Comparison of ENCODE assay signal across 11 cellular contexts in genomic region chr1:165637427-165637826, GRCh38. TPM values are rescaled to one million over a fixed set of nuclear protein-coding genes. Genes with fewer than 3 reads are reported as not detected.
DNase-seq lines count a peak whose midpoint lies in the region; ATAC-seq and TF ChIP-seq lines count a peak whose summit lies in the region.
"Had no signal": no experiment of that assay in that cellular context is flagged by ENCODE, and none has a peak within 500 bp of the region (broad histone marks: within the 10 kb centered on the region; RNA-seq: fewer than 3 reads in every experiment).

No MANE protein-coding gene starts in this region.

- H3K4me3 Mint-ChIP-seq in Calu3 (ENCODE audit: low read depth, unreplicated experiment) = no peak overlapping the region
- H3K4me3 Mint-ChIP-seq: activated naive CD4-positive, alpha-beta T cell treated with anti-CD3 and anti-CD28 coated beads for 36 hours had no signal

- peak overlapping the region; percentile 49 for H3K4me2 ChIP-seq in PC-9

- WGBS in liver = 8% methylated on average over 1 of the region's 1 CpG

- no peak overlapping the region for H2AFZ ChIP-seq in PC-9

- no peaks in the 10 kb centered on the region for H3K36me3 Mint-ChIP-seq in Calu3 (ENCODE audit: insufficient read depth, unreplicated experiment)

- peaks cover 16% of the 10 kb centered on the region for H3F3A ChIP-seq in PC-9 (ENCODE audit: insufficient read depth, low read depth)

- CTCF ChIA-PET in PC-9 (lab: Charles Lee) (no interaction called here), Calu3 (lab: Charles Lee) (interaction anchor here (0.5 to 1.2 kb wide), 2 partner anchors 8 to 807 kb away, joined by 3 to 5 read pairs; no protein-coding TSS in a partner anchor)

- no peaks in the 10 kb centered on the region for H3K27me3 Mint-ChIP-seq in Calu3 (ENCODE audit: unreplicated experiment)

- peaks cover 41% of the 10 kb centered on the region for H3K79me2 ChIP-seq in PC-9 (ENCODE audit: low read depth)

- ATAC-seq in GM18861 (IDR thresholded peaks at IDR 0.05; ENCODE audit: unreplicated experiment) = no peak
- no peak for ATAC-seq in GM18870 (IDR thresholded peaks at IDR 0.05; ENCODE audit: unreplicated experiment)

- peaks cover 18% of the 10 kb centered on the region for H3K4me1 Mint-ChIP-seq in Calu3 (ENCODE audit: low read depth, unreplicated experiment)

- peaks cover 4% of the 10 kb centered on the region; the same call in 1 of the 2 replicates for H3K36me3 ChIP-seq in PC-9 (ENCODE audit: low read depth)
- H3K36me3 ChIP-seq in liver (ENCODE audit: control insufficient read depth in 4 of 4, insufficient read depth in 3 of 4, low read depth in 1 of 4, low read length in 3 of 4) = no peaks in the 10 kb centered on the region
- H3K36me3 ChIP-seq in tibial artery = no peaks in the 10 kb centered on the region

- H3K4me3 ChIP-seq in PC-9 (peak overlapping the region; percentile 23; the same call in 1 of the 2 replicates), epithelial cell of proximal tubule (ENCODE audit: low read depth, low read length) (no peak overlapping the region), liver (ENCODE audit: low read depth in 1 of 3, low read length in 3 of 3) (no peak overlapping the region), tibial artery (no peak overlapping the region)

- no peak overlapping the region for H3K9ac ChIP-seq in liver (ENCODE audit: low read depth in 1 of 2, low read length in 2 of 2)

- peaks cover 48% of the 10 kb centered on the region for H3K4me1 ChIP-seq in PC-9 (replicated peaks; ENCODE audit: insufficient read depth)
- peaks cover 12 to 35% (median 33%) of the 10 kb centered on the region in 4 donors for H3K4me1 ChIP-seq in liver (ENCODE audit: control insufficient read depth in 4 of 4, insufficient read depth in 4 of 4, low read length in 3 of 4)
- peaks cover 0 to 98% (median 64%) of the 10 kb centered on the region in 4 donors for H3K4me1 ChIP-seq in tibial artery

- POLR2A ChIA-PET in PC-9 (lab: Charles Lee; ENCODE audit: unreplicated experiment) = interaction anchor here (0.6 kb wide), 1 partner anchor 8 kb away, joined by 5 read pairs; no protein-coding TSS in a partner anchor

- H3K27ac Mint-ChIP-seq in Calu3 (ENCODE audit: unreplicated experiment) = no peak overlapping the region
- H3K27ac Mint-ChIP-seq: activated naive CD4-positive, alpha-beta T cell treated with anti-CD3 and anti-CD28 coated beads for 36 hours had no signal

- peak overlapping the region; percentile 64 for H3K27ac ChIP-seq in PC-9
- H3K27ac ChIP-seq in liver (ENCODE audit: low read depth in 1 of 2, low read length in 2 of 2) = peak overlapping the region; percentile 52 to 79
- peak overlapping the region; percentile 40 to 50 for H3K27ac ChIP-seq in tibial artery

- BruUV-seq in PC-9 (replicated peaks; lab: Mats Ljungman, UMichigan) (no TSS peak), Calu3 (replicated peaks; lab: Mats Ljungman, UMichigan) (no TSS peak)

- no peaks in the 10 kb centered on the region for H4K20me1 ChIP-seq in PC-9 (ENCODE audit: insufficient read depth)

- peak in 1 of 2 experiments; percentile 78 for DNase-seq in PC-9
- peak; percentile 57 for DNase-seq in epithelial cell of proximal tubule (ENCODE audit: low read depth)
- no peak for DNase-seq in tibial artery
- no peak for DNase-seq in NCI-H82 treated with DMSO at 0.1 percent for 48 hours (lab: John Stamatoyannopoulos, UW; ENCODE audit: unreplicated experiment)
- no peak for DNase-seq in Calu3
- DNase-seq: activated CD4-positive, alpha-beta T cell treated with anti-CD3 and anti-CD28 coated beads for 48 hours; activated naive CD4-positive, alpha-beta T cell treated with anti-CD3 and anti-CD28 coated beads for 36 hours; NCI-H524 treated with DMSO at 0.1 percent for 48 hours had no signal

- intact Hi-C loops in PC-9 (cut with micrococcal nuclease; ENCODE audit: unreplicated experiment) (loop anchor here (10.0 kb wide), 2 partner anchors 187 to 1237 kb away; partner anchors contain the start of genes TADA1 and UCK2), tibial artery (cut with DNase I; ENCODE audit: low total_unique reads) (loop anchor here (10.0 kb wide), 2 partner anchors 127 to 197 kb away; partner anchors contain the start of gene TMCO1), Calu3 (cut with micrococcal nuclease; ENCODE audit: unreplicated experiment) (loop anchor here (10.0 kb wide), 1 partner anchor 207 kb away; no protein-coding TSS in a partner anchor)

- no peaks in the 10 kb centered on the region for H3K9me2 ChIP-seq in PC-9 (ENCODE audit: insufficient read depth)

- H3K9me3 ChIP-seq in PC-9 (ENCODE audit: insufficient read depth, low read depth) = no peaks in the 10 kb centered on the region
- no peaks in the 10 kb centered on the region for H3K9me3 ChIP-seq in liver (ENCODE audit: control insufficient read depth in 4 of 4, low read length in 3 of 4)
- no peaks in the 10 kb centered on the region for H3K9me3 ChIP-seq in tibial artery

- peak; percentile 42 to 45 for TF ChIP-seq RAD21 in liver (IDR thresholded peaks at IDR 0.05)

- no peaks in the 10 kb centered on the region for H3K27me3 ChIP-seq in PC-9 (ENCODE audit: insufficient read depth, low read depth)
- no peaks in the 10 kb centered on the region for H3K27me3 ChIP-seq in liver (ENCODE audit: control insufficient read depth in 4 of 4, insufficient read depth in 4 of 4, low read length in 3 of 4)
- H3K27me3 ChIP-seq in tibial artery = no peaks in the 10 kb centered on the region

- no peak for TF ChIP-seq CTCF in PC-9 (conservative IDR thresholded peaks at IDR 0.05)
- no peak for TF ChIP-seq CTCF in epithelial cell of proximal tubule (conservative IDR thresholded peaks at IDR 0.05; ENCODE audit: low read depth, low read length)
- TF ChIP-seq CTCF in liver (IDR thresholded peaks at IDR 0.05; ENCODE audit: low read depth, low read length, missing input control) = no peak
- no peak for TF ChIP-seq CTCF in tibial artery (IDR thresholded peaks at IDR 0.05)
- TF ChIP-seq CTCF in Calu3 (IDR thresholded peaks at IDR 0.05; ENCODE audit: unreplicated experiment) = no peak

- no peaks in the 10 kb centered on the region for H3K9me3 Mint-ChIP-seq in Calu3 (ENCODE audit: low read depth, unreplicated experiment)
- H3K9me3 Mint-ChIP-seq: activated naive CD4-positive, alpha-beta T cell treated with anti-CD3 and anti-CD28 coated beads for 36 hours had no signal

TF ChIP-seq in liver, 16 proteins besides CTCF, POLR2A, EP300 and RAD21 (continues in another document):
- peak; percentile 98 for TF ChIP-seq SP1 (IDR thresholded peaks at IDR 0.05)
- TF ChIP-seq GABPA (IDR thresholded peaks at IDR 0.05 in 1 of 2, conservative IDR thresholded peaks at IDR 0.05 in 1 of 2) = peak in 1 of 2 donors; percentile 35
- TF ChIP-seq JUND (IDR thresholded peaks at IDR 0.05) = peak; percentile 60 to 94
- peak; percentile 66 for TF ChIP-seq MAX (IDR thresholded peaks at IDR 0.05)
- TF ChIP-seq RXRA (IDR thresholded peaks at IDR 0.05) = peak; percentile 97 to 99
- peak; percentile 88 for TF ChIP-seq ZBTB33 (IDR thresholded peaks at IDR 0.05)
- peak; percentile 63 for TF ChIP-seq HNF4G (IDR thresholded peaks at IDR 0.05)
- TF ChIP-seq TAF1 (conservative IDR thresholded peaks at IDR 0.05) = no peak
- TF ChIP-seq HNF4A (conservative IDR thresholded peaks at IDR 0.05) = peak; percentile 86 to 95
- TF ChIP-seq YY1 (IDR thresholded peaks at IDR 0.05) = peak; percentile 83
- peak; percentile 85 for TF ChIP-seq REST (IDR thresholded peaks at IDR 0.05)
- TF ChIP-seq NR2F2 (IDR thresholded peaks at IDR 0.05) = peak; percentile 78

RNA-seq across cellular contexts. Expression of gene MGST3, which starts 6.4 kb away (rescaled TPM):
- total RNA-seq in PC-9 (2021) (67.2 and 90.1 TPM in 2 replicates), epithelial cell of proximal tubule (197 and 227 TPM in 2 replicates), liver (100 to 1,000 TPM in 1 of 2 donors, 10 to 100 TPM in 1; 68.7 to 307 TPM), Calu3 (2022) (136 and 139 TPM in 2 replicates)
- polyA plus RNA-seq in liver = 100 to 1,000 TPM; 177 to 185 TPM
